ENCODE assay signal across 28 cellular contexts in the genomic region with DNA sequence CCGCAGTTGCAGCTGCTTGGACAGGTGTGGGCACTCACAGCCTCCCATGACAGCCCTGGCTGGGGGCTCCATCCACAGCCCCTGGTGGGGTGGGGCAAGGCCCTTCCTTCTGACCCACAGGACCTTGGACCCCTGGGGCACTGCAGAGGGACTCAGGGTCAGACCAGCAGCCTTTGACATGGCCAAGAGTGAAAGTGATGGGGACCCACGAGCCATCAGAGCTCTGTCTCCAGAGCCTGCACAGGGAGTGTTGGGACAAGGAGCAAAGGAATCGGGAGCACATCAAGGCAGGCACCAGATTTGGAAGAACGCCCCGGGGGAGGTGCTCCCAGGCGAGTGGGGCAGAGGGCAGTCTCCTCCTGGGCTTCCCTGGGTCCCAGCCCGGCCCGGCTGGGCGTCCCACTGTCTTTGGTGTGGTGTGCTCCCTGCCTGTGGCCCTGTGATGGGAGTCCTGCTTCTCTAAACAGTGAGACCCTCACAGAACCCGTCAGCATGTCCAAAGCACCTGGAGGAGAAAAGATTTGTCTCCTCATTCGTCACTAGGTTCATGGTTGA.
"Had no signal": no experiment of that assay in that cellular context is flagged by ENCODE, and none has a peak within 500 bp of the region (broad histone marks: within the 10 kb centered on the region; RNA-seq: fewer than 3 reads in every experiment).

No MANE protein-coding gene starts in this region.

- ATAC-seq: activated CD4-positive, alpha-beta T cell treated with anti-CD3 and anti-CD28 coated beads for 36 hours; activated CD8-positive, alpha-beta memory T cell treated with anti-CD3 and anti-CD28 coated beads, Interleukin-2, amount 10 ng/mL, durations not matched to agents 7 days and 5 days; activated CD8-positive, alpha-beta T cell treated with anti-CD3 and anti-CD28 coated beads, Interleukin-2, amount 10 ng/mL, durations not matched to agents 7 days and 5 days; activated naive CD8-positive, alpha-beta T cell treated with anti-CD3 and anti-CD28 coated beads, Interleukin-2, amount 50 U/mL, for 24 hours; body of pancreas; effector memory CD8-positive, alpha-beta T cell; foreskin keratinocyte; gastrocnemius medialis had no signal

- H3K36me3 ChIP-seq: adrenal gland, esophagus muscularis mucosa, gastrocnemius medialis had no signal

- H3K4me3 ChIP-seq: adrenal gland, body of pancreas, esophagus muscularis mucosa, gastrocnemius medialis had no signal

- H3K9me3 ChIP-seq: adrenal gland, body of pancreas, esophagus muscularis mucosa, gastrocnemius medialis had no signal

- H3K4me1 ChIP-seq: adrenal gland, foreskin keratinocyte, gastrocnemius medialis had no signal

- DNase-seq: activated CD4-positive, alpha-beta memory T cell treated with anti-CD3 and anti-CD28 coated beads for 36 hours; activated CD4-positive, alpha-beta T cell treated with anti-CD3 and anti-CD28 coated beads for 36 hours; activated CD4-positive, alpha-beta T cell treated with anti-CD3 and anti-CD28 coated beads, Interleukin-2, amount 10 ng/mL, durations not matched to agents 24 days and 14 days; activated CD4-positive, CD25-positive, alpha-beta regulatory T cell; activated CD4-positive, CD25-positive, alpha-beta regulatory T cell treated with anti-CD3 and anti-CD28 coated beads, Interleukin-2, amount 50 U/mL, for 72 hours; activated CD8-positive, alpha-beta memory T cell treated with anti-CD3 and anti-CD28 coated beads, Interleukin-2, amount 10 ng/mL, durations not matched to agents 7 days and 5 days; activated CD8-positive, alpha-beta memory T cell treated with anti-CD3 and anti-CD28 coated beads, Interleukin-2, amount 50 U/mL, for 4 hours; activated CD8-positive, alpha-beta T cell treated with anti-CD3 and anti-CD28 coated beads, Interleukin-2, amount 10 ng/mL, durations not matched to agents 7 days and 5 days; activated effector memory CD4-positive, alpha-beta T cell treated with anti-CD3 and anti-CD28 coated beads, Interleukin-2, amount 50 U/mL, for 16 hours; activated naive CD4-positive, alpha-beta T cell treated with anti-CD3 and anti-CD28 coated beads for 36 hours; activated naive CD8-positive, alpha-beta T cell treated with anti-CD3 and anti-CD28 coated beads for 36 hours; activated naive CD8-positive, alpha-beta T cell treated with anti-CD3 and anti-CD28 coated beads, Interleukin-2, amount 50 U/mL, for 24 hours; activated T-cell treated with anti-CD3 and anti-CD28 coated beads, Interleukin-2, amount 50 U/mL, for 1 hour; activated T-cell treated with anti-CD3 and anti-CD28 coated beads, Interleukin-2, amount 50 U/mL, for 48 hours; adrenal gland; amygdala; aorta; body of pancreas; caudate nucleus; cortex of kidney; dermis blood vessel endothelial cell; effector CD4-positive, alpha-beta T cell; effector memory CD8-positive, alpha-beta T cell; erythroblast; foreskin keratinocyte; gastrocnemius medialis; T-helper 2 cell had no signal

- H3K27ac ChIP-seq: adrenal gland, body of pancreas, esophagus muscularis mucosa, foreskin keratinocyte, gastrocnemius medialis had no signal

- H3K27me3 ChIP-seq: adrenal gland, body of pancreas, esophagus muscularis mucosa, foreskin keratinocyte, gastrocnemius medialis had no signal
